1 cellular context compared by ENCODE assay signal in the genomic region with DNA sequence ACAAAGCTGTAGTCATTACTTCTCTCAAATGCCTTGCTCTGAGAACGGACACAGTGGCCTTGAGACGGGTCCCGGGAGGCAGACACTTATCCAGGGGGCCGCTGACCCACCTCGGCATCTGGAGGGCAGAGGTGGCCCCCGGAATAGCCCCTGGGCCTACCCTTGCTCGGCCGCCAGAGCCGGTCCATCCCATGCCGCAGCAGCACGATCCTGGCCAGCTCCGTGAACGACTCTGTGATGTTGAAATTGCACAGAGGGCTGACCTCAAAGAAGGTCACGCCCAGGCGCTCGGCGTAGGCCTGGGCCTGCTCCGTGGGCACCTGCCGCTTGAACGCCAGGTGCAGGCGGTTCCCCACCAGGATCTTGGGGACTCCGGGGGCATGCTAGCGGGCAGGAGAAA.
TF ChIP-seq lines count a peak whose summit lies in the region.

No MANE protein-coding gene starts in this region.

TF ChIP-seq in HepG2, 621 proteins besides CTCF, POLR2A, EP300 and RAD21:
- TF ChIP-seq, protein P1, sequence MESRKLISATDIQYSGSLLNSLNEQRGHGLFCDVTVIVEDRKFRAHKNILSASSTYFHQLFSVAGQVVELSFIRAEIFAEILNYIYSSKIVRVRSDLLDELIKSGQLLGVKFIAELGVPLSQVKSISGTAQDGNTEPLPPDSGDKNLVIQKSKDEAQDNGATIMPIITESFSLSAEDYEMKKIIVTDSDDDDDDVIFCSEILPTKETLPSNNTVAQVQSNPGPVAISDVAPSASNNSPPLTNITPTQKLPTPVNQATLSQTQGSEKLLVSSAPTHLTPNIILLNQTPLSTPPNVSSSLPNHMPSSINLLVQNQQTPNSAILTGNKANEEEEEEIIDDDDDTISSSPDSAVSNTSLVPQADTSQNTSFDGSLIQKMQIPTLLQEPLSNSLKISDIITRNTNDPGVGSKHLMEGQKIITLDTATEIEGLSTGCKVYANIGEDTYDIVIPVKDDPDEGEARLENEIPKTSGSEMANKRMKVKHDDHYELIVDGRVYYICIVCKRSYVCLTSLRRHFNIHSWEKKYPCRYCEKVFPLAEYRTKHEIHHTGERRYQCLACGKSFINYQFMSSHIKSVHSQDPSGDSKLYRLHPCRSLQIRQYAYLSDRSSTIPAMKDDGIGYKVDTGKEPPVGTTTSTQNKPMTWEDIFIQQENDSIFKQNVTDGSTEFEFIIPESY (CRISPR knock-in tag; IDR thresholded peaks at IDR 0.05) = 0 out of 2 replicates have a peak, but pooled peaks have one; percentile 8
- TF ChIP-seq GLI4 (CRISPR knock-in tag; IDR thresholded peaks at IDR 0.05; ENCODE audit: borderline replicate concordance) = no peak
- TF ChIP-seq, protein P2, sequence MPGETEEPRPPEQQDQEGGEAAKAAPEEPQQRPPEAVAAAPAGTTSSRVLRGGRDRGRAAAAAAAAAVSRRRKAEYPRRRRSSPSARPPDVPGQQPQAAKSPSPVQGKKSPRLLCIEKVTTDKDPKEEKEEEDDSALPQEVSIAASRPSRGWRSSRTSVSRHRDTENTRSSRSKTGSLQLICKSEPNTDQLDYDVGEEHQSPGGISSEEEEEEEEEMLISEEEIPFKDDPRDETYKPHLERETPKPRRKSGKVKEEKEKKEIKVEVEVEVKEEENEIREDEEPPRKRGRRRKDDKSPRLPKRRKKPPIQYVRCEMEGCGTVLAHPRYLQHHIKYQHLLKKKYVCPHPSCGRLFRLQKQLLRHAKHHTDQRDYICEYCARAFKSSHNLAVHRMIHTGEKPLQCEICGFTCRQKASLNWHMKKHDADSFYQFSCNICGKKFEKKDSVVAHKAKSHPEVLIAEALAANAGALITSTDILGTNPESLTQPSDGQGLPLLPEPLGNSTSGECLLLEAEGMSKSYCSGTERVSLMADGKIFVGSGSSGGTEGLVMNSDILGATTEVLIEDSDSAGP (CRISPR knock-in tag; IDR thresholded peaks at IDR 0.05; ENCODE audit: borderline replicate concordance) = peak; percentile 14; the same call in 1 of the 2 replicates
